ENCODE assay signal across 1 cellular context in the genomic region with DNA sequence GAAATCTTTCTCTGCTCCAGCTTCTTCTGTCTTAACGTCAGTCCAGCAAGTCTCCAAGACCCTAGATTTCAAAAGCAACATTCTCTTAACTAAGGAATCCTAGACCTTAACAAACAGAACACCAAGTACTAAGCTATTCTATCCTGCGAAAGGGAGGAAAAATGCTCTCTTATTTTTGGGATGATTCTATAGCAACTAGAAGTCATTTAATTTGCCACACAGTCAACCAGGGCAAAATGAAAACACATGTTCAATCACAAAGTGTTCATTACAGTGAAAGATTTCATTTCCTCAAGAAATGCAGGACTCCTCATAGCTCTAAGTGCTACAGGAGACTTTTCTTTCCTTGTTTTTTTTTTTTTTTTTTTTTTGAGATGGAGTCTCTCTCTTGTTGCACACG.
TF ChIP-seq lines count a peak whose summit lies in the region.

No MANE protein-coding gene starts in this region.

TF ChIP-seq in HepG2, 621 proteins besides CTCF, POLR2A, EP300 and RAD21:
- TF ChIP-seq ZBTB21 (CRISPR knock-in tag; IDR thresholded peaks at IDR 0.05) (no peak), SRSF1 (optimal IDR thresholded peaks at IDR 0.05; ENCODE audit: low read depth, low read length) (no peak), PTBP1 (IDR thresholded peaks at IDR 0.05; ENCODE audit: low read depth, low read length, poor library complexity, severe bottlenecking) (no peak), NR2F6 (IDR thresholded peaks at IDR 0.05) (no peak), NR2F6 (CRISPR knock-in tag; IDR thresholded peaks at IDR 0.05) (no peak), ZNF652 (CRISPR knock-in tag; IDR thresholded peaks at IDR 0.05; ENCODE audit: borderline replicate concordance, low read depth) (no peak), ERF (CRISPR knock-in tag; IDR thresholded peaks at IDR 0.05) (no peak), MAFF (IDR thresholded peaks at IDR 0.05; ENCODE audit: low read depth, low read length) (no peak), ZEB1 (IDR thresholded peaks at IDR 0.05; ENCODE audit: insufficient replicate concordance, low read depth) (no peak), ZNF256 (CRISPR knock-in tag; conservative IDR thresholded peaks at IDR 0.05) (no peak), POLR2AphosphoS2 (IDR thresholded peaks at IDR 0.05; ENCODE audit: low read depth, low read length) (no peak), ELF1 (CRISPR knock-in tag; IDR thresholded peaks at IDR 0.05) (no peak), ARID2 (CRISPR knock-in tag; IDR thresholded peaks at IDR 0.05; ENCODE audit: borderline replicate concordance) (no peak), TSC22D2 (CRISPR knock-in tag; IDR thresholded peaks at IDR 0.05; ENCODE audit: borderline replicate concordance) (no peak)
- TF ChIP-seq, protein P1, sequence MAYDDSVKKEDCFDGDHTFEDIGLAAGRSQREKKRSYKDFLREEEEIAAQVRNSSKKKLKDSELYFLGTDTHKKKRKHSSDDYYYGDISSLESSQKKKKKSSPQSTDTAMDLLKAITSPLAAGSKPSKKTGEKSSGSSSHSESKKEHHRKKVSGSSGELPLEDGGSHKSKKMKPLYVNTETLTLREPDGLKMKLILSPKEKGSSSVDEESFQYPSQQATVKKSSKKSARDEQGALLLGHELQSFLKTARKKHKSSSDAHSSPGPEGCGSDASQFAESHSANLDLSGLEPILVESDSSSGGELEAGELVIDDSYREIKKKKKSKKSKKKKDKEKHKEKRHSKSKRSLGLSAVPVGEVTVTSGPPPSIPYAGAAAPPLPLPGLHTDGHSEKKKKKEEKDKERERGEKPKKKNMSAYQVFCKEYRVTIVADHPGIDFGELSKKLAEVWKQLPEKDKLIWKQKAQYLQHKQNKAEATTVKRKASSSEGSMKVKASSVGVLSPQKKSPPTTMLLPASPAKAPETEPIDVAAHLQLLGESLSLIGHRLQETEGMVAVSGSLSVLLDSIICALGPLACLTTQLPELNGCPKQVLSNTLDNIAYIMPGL (CRISPR knock-in tag; IDR thresholded peaks at IDR 0.05; ENCODE audit: borderline replicate concordance in 1 of 2, low read depth in 1 of 2): no peak
- TF ChIP-seq, protein P2, sequence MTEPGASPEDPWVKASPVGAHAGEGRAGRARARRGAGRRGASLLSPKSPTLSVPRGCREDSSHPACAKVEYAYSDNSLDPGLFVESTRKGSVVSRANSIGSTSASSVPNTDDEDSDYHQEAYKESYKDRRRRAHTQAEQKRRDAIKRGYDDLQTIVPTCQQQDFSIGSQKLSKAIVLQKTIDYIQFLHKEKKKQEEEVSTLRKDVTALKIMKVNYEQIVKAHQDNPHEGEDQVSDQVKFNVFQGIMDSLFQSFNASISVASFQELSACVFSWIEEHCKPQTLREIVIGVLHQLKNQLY (CRISPR knock-in tag; IDR thresholded peaks at IDR 0.05): no peak
- TF ChIP-seq, protein P3, sequence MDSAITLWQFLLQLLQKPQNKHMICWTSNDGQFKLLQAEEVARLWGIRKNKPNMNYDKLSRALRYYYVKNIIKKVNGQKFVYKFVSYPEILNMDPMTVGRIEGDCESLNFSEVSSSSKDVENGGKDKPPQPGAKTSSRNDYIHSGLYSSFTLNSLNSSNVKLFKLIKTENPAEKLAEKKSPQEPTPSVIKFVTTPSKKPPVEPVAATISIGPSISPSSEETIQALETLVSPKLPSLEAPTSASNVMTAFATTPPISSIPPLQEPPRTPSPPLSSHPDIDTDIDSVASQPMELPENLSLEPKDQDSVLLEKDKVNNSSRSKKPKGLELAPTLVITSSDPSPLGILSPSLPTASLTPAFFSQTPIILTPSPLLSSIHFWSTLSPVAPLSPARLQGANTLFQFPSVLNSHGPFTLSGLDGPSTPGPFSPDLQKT (CRISPR knock-in tag; IDR thresholded peaks at IDR 0.05; ENCODE audit: borderline replicate concordance): no peak
- TF ChIP-seq, protein P4, sequence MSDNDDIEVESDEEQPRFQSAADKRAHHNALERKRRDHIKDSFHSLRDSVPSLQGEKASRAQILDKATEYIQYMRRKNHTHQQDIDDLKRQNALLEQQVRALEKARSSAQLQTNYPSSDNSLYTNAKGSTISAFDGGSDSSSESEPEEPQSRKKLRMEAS (IDR thresholded peaks at IDR 0.05): no peak
- TF ChIP-seq, protein P5, sequence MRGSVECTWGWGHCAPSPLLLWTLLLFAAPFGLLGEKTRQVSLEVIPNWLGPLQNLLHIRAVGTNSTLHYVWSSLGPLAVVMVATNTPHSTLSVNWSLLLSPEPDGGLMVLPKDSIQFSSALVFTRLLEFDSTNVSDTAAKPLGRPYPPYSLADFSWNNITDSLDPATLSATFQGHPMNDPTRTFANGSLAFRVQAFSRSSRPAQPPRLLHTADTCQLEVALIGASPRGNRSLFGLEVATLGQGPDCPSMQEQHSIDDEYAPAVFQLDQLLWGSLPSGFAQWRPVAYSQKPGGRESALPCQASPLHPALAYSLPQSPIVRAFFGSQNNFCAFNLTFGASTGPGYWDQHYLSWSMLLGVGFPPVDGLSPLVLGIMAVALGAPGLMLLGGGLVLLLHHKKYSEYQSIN (CRISPR knock-in tag; IDR thresholded peaks at IDR 0.05; ENCODE audit: borderline replicate concordance): no peak
TF ChIP-seq in HepG2: peak in this region for 0.
